In the genomic region with DNA sequence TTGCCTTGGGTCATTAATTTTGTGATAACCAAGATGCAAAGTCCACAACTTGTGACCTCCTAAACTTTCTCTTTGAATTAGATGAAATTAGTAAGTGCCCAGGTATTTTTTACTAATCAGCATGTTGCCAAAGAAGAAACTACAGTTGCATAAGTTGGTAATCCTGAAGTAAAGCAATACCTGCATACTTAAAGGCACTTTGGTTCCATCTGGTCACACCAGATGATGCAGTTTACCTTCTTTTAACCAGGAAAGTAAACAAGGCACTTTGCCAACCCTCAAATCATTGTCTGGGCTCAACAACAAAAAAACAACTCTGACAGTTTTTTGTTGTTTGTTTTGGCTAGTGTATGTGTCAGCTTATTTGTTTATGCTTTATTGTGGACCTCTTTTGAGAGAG, we compare ENCODE assay signal across 20 cellular contexts. TPM values are rescaled to one million over a fixed set of nuclear protein-coding genes. Genes with fewer than 3 reads are reported as not detected.
DNase-seq lines count a peak whose midpoint lies in the region; FAIRE-seq and TF ChIP-seq lines count a peak whose summit lies in the region.
"Had no signal": no experiment of that assay in that cellular context is flagged by ENCODE, and none has a peak within 500 bp of the region (broad histone marks: within the 10 kb centered on the region; RNA-seq: fewer than 3 reads in every experiment).

No MANE protein-coding gene starts in this region.

- H3K36me3 ChIP-seq in small intestine (ENCODE audit: control insufficient read depth in 2 of 2, insufficient read depth in 2 of 2, low read length in 2 of 2): no peaks in the 10 kb centered on the region
- H3K36me3 ChIP-seq: BLaER1 treated with 17β-estradiol and CSF1 and Interleukin-3, amounts not matched to agents 10 nM and 100 nM had no signal

- no peaks in the 10 kb centered on the region for H3K9me3 ChIP-seq in small intestine (ENCODE audit: control insufficient read depth, low read depth)
- H3K9me3 ChIP-seq: BLaER1 treated with 17β-estradiol and CSF1 and Interleukin-3, amounts not matched to agents 10 nM and 100 nM had no signal

- DNase-seq in NCI-H345 (lab: John Stamatoyannopoulos, UW) (peak; percentile 53), NCI-H345 treated with DMSO at 0.1 percent for 48 hours (lab: John Stamatoyannopoulos, UW; ENCODE audit: unreplicated experiment) (no peak), LNCaP clone FGC (ENCODE audit: low read depth) (peak; percentile 95), NCI-H2171 treated with DMSO at 0.1 percent for 48 hours (lab: John Stamatoyannopoulos, UW) (peak; percentile 58), small intestine (peak; percentile 11), activated gamma-delta T cell (lab: John Stamatoyannopoulos, UW) (no peak), GM13977 (ENCODE audit: low spot score) (no peak)
- DNase-seq: CD8-positive, alpha-beta memory T cell; H7; Kasumi-1; NCI-H1436; NCI-H2081; NCI-H510A; NK-92 treated with Interleukin-12 subunit alpha and Interleukin-12 subunit beta, amount 100 ng/mL, for 24 hours; SIG-M5 had no signal

- no peak overlapping the region for H3K4me3 ChIP-seq in LNCaP clone FGC (ENCODE audit: low read depth, low read length)
- no peak overlapping the region for H3K4me3 ChIP-seq in small intestine (ENCODE audit: low read depth in 1 of 2, low read length in 2 of 2)
- H3K4me3 ChIP-seq: BLaER1 treated with 17β-estradiol and CSF1 and Interleukin-3, amounts not matched to agents 10 nM and 100 nM had no signal

- FAIRE-seq in small intestine (lab: Jason Lieb, UNC): no peak
- FAIRE-seq: A204.1, HTR-8/SVneo had no signal

- no peak overlapping the region for H3K27ac ChIP-seq in small intestine (ENCODE audit: low read depth in 1 of 2, low read length in 1 of 2)
- H3K27ac ChIP-seq: BLaER1 treated with 17β-estradiol and CSF1 and Interleukin-3, amounts not matched to agents 10 nM and 100 nM; HL-60 had no signal

- H3K27me3 ChIP-seq in small intestine (ENCODE audit: control insufficient read depth in 2 of 2, insufficient read depth in 2 of 2, low read length in 2 of 2): no peaks in the 10 kb centered on the region
- H3K27me3 ChIP-seq: BLaER1 treated with 17β-estradiol and CSF1 and Interleukin-3, amounts not matched to agents 10 nM and 100 nM had no signal

- H3K4me1 ChIP-seq in small intestine (ENCODE audit: control insufficient read depth in 2 of 2, insufficient read depth in 1 of 2, low read depth in 1 of 2, low read length in 1 of 2): no peaks in the 10 kb centered on the region

- TF ChIP-seq CTCF in LNCaP clone FGC (IDR thresholded peaks at IDR 0.05; ENCODE audit: control insufficient read depth, extremely low read depth, insufficient read depth) (no peak), GM13977 (IDR thresholded peaks at IDR 0.05; ENCODE audit: extremely low read depth, insufficient read depth, missing control alignments) (no peak)

- in situ Hi-C loops in GM13977 (cut with MboI; ENCODE audit: low pct_unique_long_range_greater_than_20kb, low sequenced_read_pairs, unreplicated experiment): no loop called here

RNA-seq across cellular contexts. Expression of a gene that starts 55.5 kb away (rescaled TPM):
- polyA plus RNA-seq in small intestine: under 1 TPM in 1 of 3 donors, not detected in 2; 0.39 TPM
- polyA plus RNA-seq: CD8-positive, alpha-beta memory T cell; IgD-negative memory B cell had no signal

Comparison
In these comparisons a context has a peak if more than half of its experiments do, and no peak if none do; other contexts are left out.
1. DNase-seq: peak in NCI-H345 (single experiment), LNCaP clone FGC (single experiment), NCI-H2171 treated with DMSO at 0.1 percent for 48 hours (single experiment) and small intestine (single experiment); none in NCI-H345 treated with DMSO at 0.1 percent for 48 hours (single experiment), activated gamma-delta T cell (single experiment) and GM13977 (single experiment).